ENCODE assay signal across 8 cellular contexts in the genomic region with DNA sequence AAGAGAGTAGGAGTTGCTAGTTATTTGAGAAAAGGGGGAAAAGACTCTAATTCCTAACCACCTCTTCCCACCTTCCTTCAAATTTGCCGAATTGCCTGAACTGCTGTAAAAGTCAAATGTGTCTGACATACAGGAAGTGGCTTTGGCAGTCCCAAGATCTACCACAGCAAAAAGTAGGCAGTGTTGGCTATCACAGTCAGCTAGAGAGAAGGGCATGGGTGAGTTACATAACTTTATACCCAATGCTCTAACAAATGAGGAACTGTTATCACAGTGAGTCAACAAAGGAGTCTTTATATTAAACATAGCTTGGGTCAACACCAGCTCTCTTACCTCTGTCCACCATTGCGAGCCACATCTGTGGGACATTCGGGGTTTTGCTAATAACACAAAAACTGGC. TPM values are rescaled to one million over a fixed set of nuclear protein-coding genes. Genes with fewer than 3 reads are reported as not detected.
A peak's percentile ranks its signal among the peaks of the same experiment; 100 is the strongest.
DNase-seq lines count a peak whose midpoint lies in the region; ATAC-seq and TF ChIP-seq lines count a peak whose summit lies in the region.

No MANE protein-coding gene starts in this region.

- peaks cover 12% of the 10 kb centered on the region for H3K4me1 Mint-ChIP-seq in activated T-cell treated with anti-CD3 and anti-CD28 coated beads, Interleukin-2, amount 50 U/mL, for 72 hours (ENCODE audit: low read depth)
- H3K4me1 Mint-ChIP-seq in chondrocyte (ENCODE audit: low read depth) = peaks cover 12% of the 10 kb centered on the region
- H3K4me1 Mint-ChIP-seq in stimulated activated effector memory CD8-positive, alpha-beta T cell treated with anti-CD3 and anti-CD28 coated beads, Interleukin-12 subunit alpha, Interleukin-12 subunit beta, amount 100 ng/mL, for 72 hours = peaks cover 14% of the 10 kb centered on the region

- no peak overlapping the region for H3K27ac Mint-ChIP-seq in activated T-cell treated with anti-CD3 and anti-CD28 coated beads, Interleukin-2, amount 50 U/mL, for 72 hours
- H3K27ac Mint-ChIP-seq in chondrocyte (ENCODE audit: unreplicated experiment) = no peak overlapping the region
- no peak overlapping the region for H3K27ac Mint-ChIP-seq in stimulated activated effector memory CD8-positive, alpha-beta T cell treated with anti-CD3 and anti-CD28 coated beads, Interleukin-12 subunit alpha, Interleukin-12 subunit beta, amount 100 ng/mL, for 72 hours

- no peaks in the 10 kb centered on the region for H3K9me3 Mint-ChIP-seq in activated T-cell treated with anti-CD3 and anti-CD28 coated beads, Interleukin-2, amount 50 U/mL, for 72 hours
- no peaks in the 10 kb centered on the region for H3K9me3 Mint-ChIP-seq in chondrocyte (ENCODE audit: low read depth)
- H3K9me3 Mint-ChIP-seq in stimulated activated effector memory CD8-positive, alpha-beta T cell treated with anti-CD3 and anti-CD28 coated beads, Interleukin-12 subunit alpha, Interleukin-12 subunit beta, amount 100 ng/mL, for 72 hours = no peaks in the 10 kb centered on the region

- peak; percentile 39 for TF ChIP-seq CTCF in chondrocyte (IDR thresholded peaks at IDR 0.05)

- peak overlapping the region; percentile 93 to 94 for H3K4me3 Mint-ChIP-seq in activated T-cell treated with anti-CD3 and anti-CD28 coated beads, Interleukin-2, amount 50 U/mL, for 72 hours
- H3K4me3 Mint-ChIP-seq in chondrocyte (ENCODE audit: unreplicated experiment) = no peak overlapping the region
- H3K4me3 Mint-ChIP-seq in stimulated activated effector memory CD8-positive, alpha-beta T cell treated with anti-CD3 and anti-CD28 coated beads, Interleukin-12 subunit alpha, Interleukin-12 subunit beta, amount 100 ng/mL, for 72 hours = peak overlapping the region; percentile 82

- peak in 1 of 2 donors; percentile 35 for ATAC-seq in activated T-cell treated with anti-CD3 and anti-CD28 coated beads, Interleukin-2, amount 50 U/mL, for 72 hours (replicated peaks in 1 of 2)
- peak; percentile 33 for ATAC-seq in HG03066 (IDR thresholded peaks at IDR 0.05; ENCODE audit: low read depth, unreplicated experiment)
- peak; percentile 60 for ATAC-seq in stimulated activated effector memory CD8-positive, alpha-beta T cell treated with anti-CD3 and anti-CD28 coated beads, Interleukin-12 subunit alpha, Interleukin-12 subunit beta, amount 100 ng/mL, for 72 hours

- H3K36me3 Mint-ChIP-seq in activated T-cell treated with anti-CD3 and anti-CD28 coated beads, Interleukin-2, amount 50 U/mL, for 72 hours (ENCODE audit: insufficient read depth in 2 of 2) = peaks cover 0 to 1% of the 10 kb centered on the region in 2 donors
- H3K36me3 Mint-ChIP-seq in chondrocyte (ENCODE audit: low read depth) = no peaks in the 10 kb centered on the region
- no peaks in the 10 kb centered on the region for H3K36me3 Mint-ChIP-seq in stimulated activated effector memory CD8-positive, alpha-beta T cell treated with anti-CD3 and anti-CD28 coated beads, Interleukin-12 subunit alpha, Interleukin-12 subunit beta, amount 100 ng/mL, for 72 hours

- peaks cover 16% of the 10 kb centered on the region for H3K27me3 Mint-ChIP-seq in activated T-cell treated with anti-CD3 and anti-CD28 coated beads, Interleukin-2, amount 50 U/mL, for 72 hours (ENCODE audit: low read depth)
- peaks cover 10% of the 10 kb centered on the region for H3K27me3 Mint-ChIP-seq in chondrocyte (ENCODE audit: low read depth)

- peak; percentile 8 to 16 for DNase-seq in activated T-cell treated with anti-CD3 and anti-CD28 coated beads, Interleukin-2, amount 50 U/mL, for 72 hours
- DNase-seq in activated T-cell treated with anti-CD3 and anti-CD28 coated beads, Interleukin-2, amount 50 U/mL, for 48 hours = no peak
- DNase-seq in NOMO-1 (lab: John Stamatoyannopoulos, UW; ENCODE audit: unreplicated experiment in 2 of 2) = peak; percentile 71 to 91
- no peak for DNase-seq in chondrocyte (ENCODE audit: low spot score)
- no peak for DNase-seq in stimulated activated effector memory CD8-positive, alpha-beta T cell treated with anti-CD3 and anti-CD28 coated beads, Interleukin-12 subunit alpha, Interleukin-12 subunit beta, amount 100 ng/mL, for 72 hours (ENCODE audit: low spot score in 2 of 2)
- no peak for DNase-seq in NCI-H446 (lab: John Stamatoyannopoulos, UW)
- DNase-seq in UCSD-AML1 (lab: John Stamatoyannopoulos, UW; ENCODE audit: unreplicated experiment) = no peak

RNA-seq across cellular contexts. Expression of gene MBNL3, which starts 2.4 kb away (rescaled TPM):
- total RNA-seq in activated T-cell treated with anti-CD3 and anti-CD28 coated beads, Interleukin-2, amount 50 U/mL, for 72 hours = 10 to 100 TPM; 15.7 to 18.6 TPM
- total RNA-seq in chondrocyte = 3.8 to 7.5 TPM (median 4.5 TPM) in 3 replicates

Comparison
In these comparisons a context has a peak if more than half of its experiments do, and no peak if none do; other contexts are left out.
1. DNase-seq: peak in activated T-cell treated with anti-CD3 and anti-CD28 coated beads, Interleukin-2, amount 50 U/mL, for 72 hours (2 of 2) and NOMO-1 (2 of 2); none in activated T-cell treated with anti-CD3 and anti-CD28 coated beads, Interleukin-2, amount 50 U/mL, for 48 hours (0 of 2), chondrocyte (single experiment), stimulated activated effector memory CD8-positive, alpha-beta T cell treated with anti-CD3 and anti-CD28 coated beads, Interleukin-12 subunit alpha, Interleukin-12 subunit beta, amount 100 ng/mL, for 72 hours (0 of 2), NCI-H446 (0 of 2) and UCSD-AML1 (single experiment).